Comparison of ENCODE assay signal across 13 cellular contexts in the genomic region with DNA sequence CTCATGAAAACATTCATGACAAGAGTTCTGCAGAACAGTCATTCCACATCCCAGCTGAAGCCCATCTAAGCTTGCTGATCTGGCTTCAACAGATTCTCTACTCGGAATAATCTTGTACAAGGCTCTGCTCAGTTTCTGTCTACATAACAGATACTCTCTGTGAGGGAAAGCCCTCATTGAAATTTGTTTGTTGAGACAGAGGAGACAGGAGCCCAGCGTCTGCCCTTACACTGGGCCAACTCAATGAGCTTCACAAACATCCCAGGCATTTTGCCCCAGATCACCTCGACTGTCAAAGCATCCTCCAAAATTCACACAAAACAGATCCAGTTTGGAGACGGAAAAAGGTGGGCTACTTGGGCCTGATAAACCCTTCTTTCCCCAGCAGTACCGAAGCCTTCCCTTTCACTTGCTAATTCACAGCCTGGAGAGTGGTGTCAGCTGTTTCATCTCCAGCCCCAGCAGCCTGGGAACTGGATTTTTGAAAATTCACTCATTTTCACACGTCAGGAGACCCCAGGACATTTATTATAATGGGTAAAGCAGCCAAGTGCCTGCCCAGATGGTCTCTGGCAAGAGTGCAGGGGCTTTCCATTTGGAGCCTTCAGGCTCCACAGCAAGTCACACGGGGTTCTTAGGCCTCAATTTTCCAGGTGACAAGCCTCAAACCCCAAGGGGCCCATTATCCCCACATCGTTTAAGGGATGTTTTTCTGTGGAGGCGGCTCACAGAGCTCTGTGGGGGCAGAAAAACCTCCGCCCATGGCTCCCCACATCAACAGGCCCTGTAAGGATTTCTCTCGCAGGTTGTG. TPM values are rescaled to one million over a fixed set of nuclear protein-coding genes. Genes with fewer than 3 reads are reported as not detected.
DNase-seq lines count a peak whose midpoint lies in the region; ATAC-seq and TF ChIP-seq lines count a peak whose summit lies in the region.
"Had no signal": no experiment of that assay in that cellular context is flagged by ENCODE, and none has a peak within 500 bp of the region (broad histone marks: within the 10 kb centered on the region; RNA-seq: fewer than 3 reads in every experiment).

No MANE protein-coding gene starts in this region.

- H3K4me1 Mint-ChIP-seq in activated CD4-positive, alpha-beta memory T cell treated with anti-CD3 and anti-CD28 coated beads for 36 hours (ENCODE audit: low read depth) = peaks cover 92% of the 10 kb centered on the region
- H3K4me1 Mint-ChIP-seq in memory B cell = peaks cover 43% of the 10 kb centered on the region

- ATAC-seq in memory B cell (ENCODE audit: low read depth) = no peak
- ATAC-seq: left lung had no signal

- H3K4me3 ChIP-seq in H7 (ENCODE audit: insufficient read depth, low read depth, low read length) = no peak overlapping the region
- H3K4me3 ChIP-seq: left lung, tibial nerve had no signal

- intact Hi-C loops in activated CD4-positive, alpha-beta memory T cell treated with anti-CD3 and anti-CD28 coated beads for 36 hours (cut with micrococcal nuclease) = loop anchor here (10.0 kb wide), 1 partner anchor 448 kb away; no protein-coding TSS in a partner anchor

- H3K36me3 Mint-ChIP-seq in activated CD4-positive, alpha-beta memory T cell treated with anti-CD3 and anti-CD28 coated beads for 36 hours = peaks cover 19% of the 10 kb centered on the region
- H3K36me3 Mint-ChIP-seq in memory B cell = peaks cover 3% of the 10 kb centered on the region

- H3K4me3 Mint-ChIP-seq in activated CD4-positive, alpha-beta memory T cell treated with anti-CD3 and anti-CD28 coated beads for 36 hours = no peak overlapping the region
- H3K4me3 Mint-ChIP-seq in memory B cell = no peak overlapping the region

- H3K27ac Mint-ChIP-seq in activated CD4-positive, alpha-beta memory T cell treated with anti-CD3 and anti-CD28 coated beads for 36 hours = peak overlapping the region; percentile 76
- peak overlapping the region; percentile 73 for H3K27ac Mint-ChIP-seq in memory B cell

- CTCF ChIA-PET in activated CD4-positive, alpha-beta memory T cell treated with anti-CD3 and anti-CD28 coated beads for 36 hours (lab: Charles Lee) = interaction anchor here (0.9 to 3.8 kb wide), 9 partner anchors 10 to 199 kb away, joined by 3 to 33 read pairs (median 6); no protein-coding TSS in a partner anchor
- CTCF ChIA-PET in RWPE1 (lab: Yijun Ruan, JAX) = interaction anchor here (1.0 kb wide), 1 partner anchor 199 kb away, joined by 4 read pairs; no protein-coding TSS in a partner anchor

- H3K27me3 Mint-ChIP-seq in activated CD4-positive, alpha-beta memory T cell treated with anti-CD3 and anti-CD28 coated beads for 36 hours = no peaks in the 10 kb centered on the region
- H3K27me3 Mint-ChIP-seq in memory B cell = no peaks in the 10 kb centered on the region

- no peaks in the 10 kb centered on the region for H3K9me3 Mint-ChIP-seq in activated CD4-positive, alpha-beta memory T cell treated with anti-CD3 and anti-CD28 coated beads for 36 hours
- no peaks in the 10 kb centered on the region for H3K9me3 Mint-ChIP-seq in memory B cell

- DNase-seq in NCI-H1417 (lab: John Stamatoyannopoulos, UW) (peak; percentile 28 to 81 (median 57)), NCI-H1417 treated with DMSO at 0.1 percent for 48 hours (lab: John Stamatoyannopoulos, UW) (no peak), H7 (peak; percentile 75), memory B cell (ENCODE audit: low spot score in 2 of 2) (no peak), middle frontal gyrus (ENCODE audit: extremely low spot score, low spot score) (no peak), RWPE1 (ENCODE audit: low spot score) (no peak)
- DNase-seq in activated CD4-positive, alpha-beta memory T cell treated with anti-CD3 and anti-CD28 coated beads for 36 hours = no peak
- DNase-seq in stimulated activated CD4-positive, alpha-beta T cell treated with anti-CD3 and anti-CD28 coated beads, Interleukin-4, amount 100 ng/mL, for 4 hours = no peak
- DNase-seq: brain microvascular endothelial cell, KG1, Right ventricle myocardium superior had no signal

- no peaks in the 10 kb centered on the region for H3K36me3 ChIP-seq in H7 (replicated peaks; ENCODE audit: control insufficient read depth, insufficient read depth, low read length)
- H3K36me3 ChIP-seq: brain microvascular endothelial cell, left lung had no signal

- H3K27me3 ChIP-seq in H7 (ENCODE audit: control insufficient read depth, insufficient read depth, low read length) = no peaks in the 10 kb centered on the region
- H3K27me3 ChIP-seq: brain microvascular endothelial cell, left lung, tibial nerve had no signal

- no peak for TF ChIP-seq CTCF in RWPE1 (conservative IDR thresholded peaks at IDR 0.05; ENCODE audit: low read depth)

- no peak overlapping the region for H3K27ac ChIP-seq in RWPE1
- H3K27ac ChIP-seq: brain microvascular endothelial cell, left lung, tibial nerve had no signal

- POLR2A ChIA-PET in activated CD4-positive, alpha-beta memory T cell treated with anti-CD3 and anti-CD28 coated beads for 36 hours (lab: Charles Lee) = interaction anchor here (0.9 to 2.9 kb wide), 5 partner anchors 12 to 56 kb away, joined by 3 to 24 read pairs (median 3); no protein-coding TSS in a partner anchor
- POLR2A ChIA-PET in RWPE1 (lab: Yijun Ruan, JAX; ENCODE audit: low non-redundant PET) = no interaction called here

RNA-seq across cellular contexts. Expression of gene CCDC167, which starts 7.3 kb away (rescaled TPM):
- 29.5 and 52.4 TPM in 2 replicates for total RNA-seq in H7 (2014; rRNA removed; shearing (Covaris generic))
- 10 to 100 TPM; 60.4 to 65.2 TPM for total RNA-seq in activated CD4-positive, alpha-beta memory T cell treated with anti-CD3 and anti-CD28 coated beads for 36 hours

RNA-seq across cellular contexts. Expression of gene CMTR1, which starts 59.4 kb away (rescaled TPM):
- 37.5 and 42.3 TPM in 2 replicates for total RNA-seq in H7 (2014; rRNA removed; shearing (Covaris generic))
- 10 to 100 TPM; 69.2 to 70.1 TPM for total RNA-seq in activated CD4-positive, alpha-beta memory T cell treated with anti-CD3 and anti-CD28 coated beads for 36 hours

Comparison
In these comparisons a context has a peak if more than half of its experiments do, and no peak if none do; other contexts are left out.
1. DNase-seq: peak in NCI-H1417 (3 of 3) and H7 (single experiment); none in NCI-H1417 treated with DMSO at 0.1 percent for 48 hours (single experiment), activated CD4-positive, alpha-beta memory T cell treated with anti-CD3 and anti-CD28 coated beads for 36 hours (single experiment), memory B cell (0 of 2), stimulated activated CD4-positive, alpha-beta T cell treated with anti-CD3 and anti-CD28 coated beads, Interleukin-4, amount 100 ng/mL, for 4 hours (0 of 2), middle frontal gyrus (single experiment) and RWPE1 (single experiment).